ENCODE assay signal across 16 cellular contexts in genomic region chr2:172647439-172647838, GRCh38.
DNase-seq lines count a peak whose midpoint lies in the region; ATAC-seq lines count a peak whose summit lies in the region.
"Had no signal": no experiment of that assay in that cellular context is flagged by ENCODE, and none has a peak within 500 bp of the region (broad histone marks: within the 10 kb centered on the region; RNA-seq: fewer than 3 reads in every experiment).

No MANE protein-coding gene starts in this region.

- H3K36me3 ChIP-seq in SJSA1: no peaks in the 10 kb centered on the region
- H3K36me3 ChIP-seq: Peyer's patch had no signal

- DNase-seq in EL (peak; percentile 68), SJSA1 (ENCODE audit: low read depth in 1 of 2, low spot score in 2 of 2) (peak in 1 of 2 experiments; percentile 47), fibroblast of gingiva (ENCODE audit: low read depth) (peak; percentile 50), T-helper 1 cell (no peak), COLO668 (lab: John Stamatoyannopoulos, UW; ENCODE audit: unreplicated experiment) (no peak)
- DNase-seq: DMS79, GF-D8, Karpas-422, NCI-H1417 treated with DMSO at 0.1 percent for 48 hours, NCI-H2029, NCI-H2171 treated with DMSO at 0.1 percent for 48 hours, NCI-H774, Peyer's patch, Right ventricle myocardium superior had no signal

- H3K4me1 ChIP-seq in SJSA1 (replicated peaks): peaks cover 31% of the 10 kb centered on the region
- H3K4me1 ChIP-seq: Peyer's patch had no signal

- H3K27ac ChIP-seq in SJSA1: peak overlapping the region; percentile 32
- H3K27ac ChIP-seq: Peyer's patch had no signal

- no peak overlapping the region for H3K4me3 ChIP-seq in SJSA1
- H3K4me3 ChIP-seq: Peyer's patch had no signal

- H3K27me3 ChIP-seq in SJSA1 (replicated peaks): no peaks in the 10 kb centered on the region
- H3K27me3 ChIP-seq: Peyer's patch had no signal

- H3K9me3 ChIP-seq in SJSA1 (replicated peaks): no peaks in the 10 kb centered on the region
- H3K9me3 ChIP-seq: Peyer's patch had no signal

- ATAC-seq in GM18867 (IDR thresholded peaks at IDR 0.05; ENCODE audit: unreplicated experiment) (no peak), GM19395 (IDR thresholded peaks at IDR 0.05; ENCODE audit: unreplicated experiment) (no peak)

Comparison
In these comparisons a context has a peak if more than half of its experiments do, and no peak if none do; other contexts are left out.
1. DNase-seq: peak in EL (single experiment) and fibroblast of gingiva (single experiment); none in T-helper 1 cell (0 of 5) and COLO668 (single experiment).